13 cellular contexts compared by ENCODE assay signal in genomic region chr5:93305984-93306383, GRCh38.
DNase-seq lines count a peak whose midpoint lies in the region; ATAC-seq, FAIRE-seq and TF ChIP-seq lines count a peak whose summit lies in the region.
"Had no signal": no experiment of that assay in that cellular context is flagged by ENCODE, and none has a peak within 500 bp of the region (broad histone marks: within the 10 kb centered on the region; RNA-seq: fewer than 3 reads in every experiment).

No MANE protein-coding gene starts in this region.

- FAIRE-seq in GM12878 (lab: Jason Lieb, UNC): no peak

- H4K20me1 ChIP-seq in DND-41 (ENCODE audit: insufficient read depth, low read length) (no peaks in the 10 kb centered on the region), GM12878 (ENCODE audit: control insufficient read depth, insufficient read depth) (no peaks in the 10 kb centered on the region)

- POLR2A ChIA-PET in GM12878 (lab: Charles Lee): no interaction called here

- no TSS peak for BruUV-seq in GM12878 (replicated peaks; lab: Mats Ljungman, UMichigan)

- H3K79me2 ChIP-seq in DND-41 (ENCODE audit: insufficient read depth, low read length) (no peaks in the 10 kb centered on the region), GM12878 (ENCODE audit: control insufficient read depth, insufficient read depth, low read length) (no peaks in the 10 kb centered on the region)

- 43% methylated on average over 4 of the region's 4 CpGs for WGBS in GM12878 (ENCODE audit: insufficient coverage, insufficient replicate concordance, low lambda C conversion rate, missing lambda C conversion rate)
- WGBS in mesenchymal stem cell: 60% methylated on average over 3 of the region's 4 CpGs
- 49% methylated on average over 4 of the region's 4 CpGs for WGBS in suprapubic skin

- no peak overlapping the region for H3K9ac ChIP-seq in DND-41 (ENCODE audit: low read depth, low read length)
- no peak overlapping the region for H3K9ac ChIP-seq in HUES6 (ENCODE audit: low read length)
- no peak overlapping the region for H3K9ac ChIP-seq in GM12878 (ENCODE audit: control insufficient read depth, insufficient read depth, low read length)
- H3K9ac ChIP-seq in mesenchymal stem cell (ENCODE audit: low read length): no peak overlapping the region

- in situ Hi-C loops in GM12878 (cut with MboI): no loop called here

- SMC1A ChIA-PET in GM12878 (lab: Charles Lee; ENCODE audit: uncharacterized antibody, unreplicated experiment): no interaction called here

- H2BK15ac ChIP-seq in mesenchymal stem cell (ENCODE audit: low read depth, poor library complexity, severe bottlenecking): no peak overlapping the region

- H3K23ac ChIP-seq in mesenchymal stem cell (ENCODE audit: low read length in 2 of 2): no peak overlapping the region

- no peak for ATAC-seq in DND-41 (ENCODE audit: insufficient read depth, low read depth)
- ATAC-seq in GM12878: no peak
- no peak for ATAC-seq in GM19397 (IDR thresholded peaks at IDR 0.05; ENCODE audit: unreplicated experiment)
- ATAC-seq: naive thymus-derived CD4-positive, alpha-beta T cell had no signal

- no peak overlapping the region for H2BK120ac ChIP-seq in mesenchymal stem cell (ENCODE audit: low read depth, low read length)

- H3K4me2 ChIP-seq in DND-41 (ENCODE audit: insufficient read depth, low read length): peak overlapping the region; percentile 24; the same call in 1 of the 2 replicates
- H3K4me2 ChIP-seq in GM12878 (ENCODE audit: control insufficient read depth, insufficient read depth): no peak overlapping the region
- peak overlapping the region; percentile 32 for H3K4me2 ChIP-seq in mesenchymal stem cell (ENCODE audit: low read length, poor library complexity, severe bottlenecking)

- H3K18ac ChIP-seq in mesenchymal stem cell (ENCODE audit: low read depth in 1 of 2, low read length in 2 of 2): no peak overlapping the region

- no peak overlapping the region for H2AK5ac ChIP-seq in mesenchymal stem cell (ENCODE audit: low read length, severe bottlenecking)

- peak overlapping the region in 1 of 2 experiments; percentile 79 for H2BK12ac ChIP-seq in mesenchymal stem cell (ENCODE audit: low read length in 2 of 2)

- H3K4me1 ChIP-seq in DND-41 (ENCODE audit: insufficient read depth, low read length) (no peaks in the 10 kb centered on the region), HUES6 (ENCODE audit: control insufficient read depth, insufficient read depth, low read length) (peaks cover 15% of the 10 kb centered on the region), GM12878 (ENCODE audit: control insufficient read depth, insufficient read depth, low read length) (no peaks in the 10 kb centered on the region), mesenchymal stem cell (ENCODE audit: control insufficient read depth, insufficient read depth, low read depth, low read length) (peaks cover 2% of the 10 kb centered on the region), suprapubic skin (no peaks in the 10 kb centered on the region)

- TF ChIP-seq EP300 in GM12878 (IDR thresholded peaks at IDR 0.05; ENCODE audit: borderline replicate concordance in 1 of 2, control insufficient read depth in 1 of 2, low read depth in 2 of 2, low read length in 2 of 2) (no peak), suprapubic skin (IDR thresholded peaks at IDR 0.05) (no peak)

- DNase-seq in DND-41 (no peak), GM12878 (ENCODE audit: low read depth, low spot score) (no peak), mesenchymal stem cell (no peak), suprapubic skin (ENCODE audit: low spot score in 2 of 2) (no peak), 8988T (no peak), NCI-H524 (lab: John Stamatoyannopoulos, UW) (no peak)
- DNase-seq: C1 segment of cervical spinal cord; cerebellar nuclear complex; naive thymus-derived CD4-positive, alpha-beta T cell; NCI-H2171 treated with DMSO at 0.1 percent for 48 hours; SIG-M5 had no signal

- H3K27ac ChIP-seq in DND-41 (ENCODE audit: low read length): no peak overlapping the region
- H3K27ac ChIP-seq in HUES6 (ENCODE audit: low read depth, low read length): no peak overlapping the region
- H3K27ac ChIP-seq in GM12878 (ENCODE audit: control insufficient read depth, insufficient read depth): no peak overlapping the region
- H3K27ac ChIP-seq in mesenchymal stem cell (ENCODE audit: low read length, poor library complexity, severe bottlenecking): no peak overlapping the region
- H3K27ac ChIP-seq in suprapubic skin: no peak overlapping the region

- CTCF ChIA-PET in GM12878 (lab: Yijun Ruan, JAX): no interaction called here

- H3K36me3 ChIP-seq in DND-41 (ENCODE audit: insufficient read depth, low read length): no peaks in the 10 kb centered on the region
- no peaks in the 10 kb centered on the region for H3K36me3 ChIP-seq in HUES6 (ENCODE audit: control insufficient read depth, insufficient read depth, low read length)
- no peaks in the 10 kb centered on the region for H3K36me3 ChIP-seq in GM12878 (ENCODE audit: control insufficient read depth in 2 of 2, insufficient read depth in 2 of 2, low read length in 1 of 2)
- no peaks in the 10 kb centered on the region for H3K36me3 ChIP-seq in mesenchymal stem cell (ENCODE audit: control insufficient read depth in 1 of 2, insufficient read depth in 2 of 2, low read depth in 1 of 2, low read length in 2 of 2)
- H3K36me3 ChIP-seq in suprapubic skin: no peaks in the 10 kb centered on the region

- intact Hi-C loops in GM12878 (cut with micrococcal nuclease; ENCODE audit: unreplicated experiment): no loop called here

- TF ChIP-seq CTCF in DND-41 (IDR thresholded peaks at IDR 0.05; ENCODE audit: borderline replicate concordance, extremely low read depth, low read length, poor library complexity, severe bottlenecking): no peak
- no peak for TF ChIP-seq CTCF in GM12878 (IDR thresholded peaks at IDR 0.05 in 2 of 3, conservative IDR thresholded peaks at IDR 0.05 in 1 of 3; ENCODE audit: control insufficient read depth in 2 of 3, extremely low read depth in 1 of 3, insufficient read depth in 1 of 3, low read depth in 3 of 3, low read length in 3 of 3)
- no peak for TF ChIP-seq CTCF in suprapubic skin (IDR thresholded peaks at IDR 0.05)

- H3K27me3 ChIP-seq in DND-41 (ENCODE audit: insufficient read depth, low read length, poor library complexity) (no peaks in the 10 kb centered on the region), HUES6 (ENCODE audit: control insufficient read depth, insufficient read depth, low read length) (no peaks in the 10 kb centered on the region), GM12878 (replicated peaks in 1 of 2; ENCODE audit: control insufficient read depth in 2 of 2, insufficient read depth in 2 of 2, low read length in 1 of 2) (no peaks in the 10 kb centered on the region), mesenchymal stem cell (ENCODE audit: control insufficient read depth in 1 of 2, insufficient read depth in 1 of 2, low read length in 2 of 2) (peaks cover 0 to 3% of the 10 kb centered on the region in 2 experiments), suprapubic skin (no peaks in the 10 kb centered on the region)

- no peak overlapping the region for H3K4ac ChIP-seq in mesenchymal stem cell (ENCODE audit: low read depth in 1 of 2, low read length in 2 of 2)

- TF ChIP-seq POLR2A in GM12878 (IDR thresholded peaks at IDR 0.05; ENCODE audit: low read depth, low read length) (no peak), suprapubic skin (IDR thresholded peaks at IDR 0.05) (no peak)

- no peak overlapping the region for H2BK5ac ChIP-seq in mesenchymal stem cell (ENCODE audit: low read depth, low read length, poor library complexity, severe bottlenecking)

- peak overlapping the region; percentile 14; the same call in 1 of the 2 replicates for H2AFZ ChIP-seq in DND-41 (ENCODE audit: low read depth, low read length)
- no peak overlapping the region for H2AFZ ChIP-seq in GM12878 (ENCODE audit: control insufficient read depth, low read depth, low read length)
- H2AFZ ChIP-seq in mesenchymal stem cell (ENCODE audit: low read depth, low read length): peak overlapping the region; percentile 73

- H3K9me3 ChIP-seq in DND-41 (ENCODE audit: insufficient read depth, low read length, severe bottlenecking) (no peaks in the 10 kb centered on the region), HUES6 (ENCODE audit: control insufficient read depth, insufficient read depth, low read depth, low read length) (no peaks in the 10 kb centered on the region), GM12878 (replicated peaks; ENCODE audit: control insufficient read depth, insufficient read depth, low read length) (no peaks in the 10 kb centered on the region), mesenchymal stem cell (ENCODE audit: control insufficient read depth, low read length) (no peaks in the 10 kb centered on the region), suprapubic skin (no peaks in the 10 kb centered on the region)

- H4K8ac ChIP-seq in mesenchymal stem cell (ENCODE audit: low read length): no peak overlapping the region

- no peak overlapping the region for H3K14ac ChIP-seq in mesenchymal stem cell (ENCODE audit: low read length in 2 of 2)

- no peaks in the 10 kb centered on the region for H3K79me1 ChIP-seq in mesenchymal stem cell (replicated peaks; ENCODE audit: low read length, poor library complexity, severe bottlenecking)

- no peak for TF ChIP-seq RAD21 in GM12878 (IDR thresholded peaks at IDR 0.05; ENCODE audit: insufficient read depth, low read depth, low read length)

- RAD21 ChIA-PET in GM12878 (lab: Charles Lee; ENCODE audit: unreplicated experiment): no interaction called here

- H4K91ac ChIP-seq in mesenchymal stem cell (ENCODE audit: low read length): no peak overlapping the region

- H3K4me3 ChIP-seq in DND-41 (ENCODE audit: low read depth in 1 of 2, low read length in 2 of 2) (no peak overlapping the region), HUES6 (ENCODE audit: low read depth, low read length) (peak overlapping the region; percentile 4; the same call in 1 of the 2 replicates), GM12878 (no peak overlapping the region), mesenchymal stem cell (ENCODE audit: insufficient read depth in 1 of 2, low read depth in 1 of 2, low read length in 2 of 2) (no peak overlapping the region), suprapubic skin (no peak overlapping the region)

TF ChIP-seq in GM12878, 131 proteins besides CTCF, POLR2A, EP300 and RAD21:
- TF ChIP-seq IRF4 (IDR thresholded peaks at IDR 0.05; ENCODE audit: low read depth, low read length) (no peak), SIX5 (IDR thresholded peaks at IDR 0.05; ENCODE audit: low read depth, low read length, severe bottlenecking) (peak; percentile 49)
